8 cellular contexts compared by ENCODE assay signal in genomic region chr17:82494236-82495055, GRCh38. TPM values are rescaled to one million over a fixed set of nuclear protein-coding genes. Genes with fewer than 3 reads are reported as not detected.
DNase-seq lines count a peak whose midpoint lies in the region; ATAC-seq and TF ChIP-seq lines count a peak whose summit lies in the region.

No MANE protein-coding gene starts in this region.

- H3K27ac ChIP-seq in thyroid gland = peak overlapping the region; percentile 48 to 58 (median 56)

- peak; percentile 98 for DNase-seq in EH (ENCODE audit: low read depth)
- peak; percentile 89 to 97 for DNase-seq in HAP-1 (ENCODE audit: low spot score in 2 of 2)
- peak; percentile 93 for DNase-seq in NAMALWA (ENCODE audit: low spot score)
- peak; percentile 84 for DNase-seq in activated naive CD4-positive, alpha-beta T cell treated with anti-CD3 and anti-CD28 coated beads, Interleukin-2, amount 50 U/mL, for 16 hours
- DNase-seq in glomerular visceral epithelial cell (ENCODE audit: extremely low spot score) = peak; percentile 95
- peak; percentile 96 for DNase-seq in osteocyte (ENCODE audit: extremely low spot score, unreplicated experiment)
- peak; percentile 89 to 91 for DNase-seq in thyroid gland

- ATAC-seq in SK-N-SH treated with all-trans-retinoic acid at 6 μM for 48 hours = peak; percentile 89

- 9 to 14% methylated on average over 13 to 15 of the region's 17 CpGs for WGBS in thyroid gland, 2 donors

- intact Hi-C loops in thyroid gland (cut with DNase I) = loop anchor here (10.0 kb wide), 1 partner anchor 80 kb away; the partner anchor contains the start of genes HEXD and OGFOD3

- H3K27me3 Mint-ChIP-seq in osteocyte (ENCODE audit: unreplicated experiment) = no peaks in the 10 kb centered on the region

- no peaks in the 10 kb centered on the region for H3K36me3 ChIP-seq in HAP-1 (replicated peaks)
- H3K36me3 ChIP-seq in thyroid gland = no peaks in the 10 kb centered on the region

- H3K4me1 Mint-ChIP-seq in osteocyte (ENCODE audit: unreplicated experiment) = peaks cover 25% of the 10 kb centered on the region

- H3K9me3 ChIP-seq in HAP-1 (no peaks in the 10 kb centered on the region), thyroid gland (no peaks in the 10 kb centered on the region)

- peak overlapping the region; percentile 54 for H3K4me3 Mint-ChIP-seq in osteocyte (ENCODE audit: unreplicated experiment)

- no peaks in the 10 kb centered on the region for H3K27me3 ChIP-seq in HAP-1 (ENCODE audit: low read depth)
- H3K27me3 ChIP-seq in thyroid gland = no peaks in the 10 kb centered on the region

- no peak for TF ChIP-seq POLR2A in thyroid gland (IDR thresholded peaks at IDR 0.05)

- in situ Hi-C loops in HAP-1 (cut with MboI; ENCODE audit: low sequenced_read_pairs) = no loop called here

- H3K36me3 Mint-ChIP-seq in osteocyte (ENCODE audit: unreplicated experiment) = no peaks in the 10 kb centered on the region

- peak overlapping the region; percentile 28 for H3K4me3 ChIP-seq in HAP-1
- H3K4me3 ChIP-seq in thyroid gland (replicated peaks in 1 of 3) = no peak overlapping the region

- no peaks in the 10 kb centered on the region for H3K9me3 Mint-ChIP-seq in osteocyte (ENCODE audit: unreplicated experiment)

- peak overlapping the region; percentile 69 for H3K27ac Mint-ChIP-seq in osteocyte (ENCODE audit: unreplicated experiment)

- TF ChIP-seq CTCF in osteocyte (IDR thresholded peaks at IDR 0.05) (peak; percentile 88), thyroid gland (IDR thresholded peaks at IDR 0.05) (peak; percentile 45 to 93 (median 84))

- H3K4me1 ChIP-seq in HAP-1 = peaks cover 14% of the 10 kb centered on the region
- peaks cover 17 to 26% of the 10 kb centered on the region in 2 donors for H3K4me1 ChIP-seq in thyroid gland

TF ChIP-seq in SK-N-SH treated with all-trans-retinoic acid at 6 μM for 48 hours, 23 proteins besides CTCF, POLR2A, EP300 and RAD21:
- TF ChIP-seq TSHZ2 (CRISPR knock-in tag; IDR thresholded peaks at IDR 0.05) (peak; percentile 76; the same call in 1 of the 2 replicates), CREB5 (CRISPR knock-in tag; IDR thresholded peaks at IDR 0.05; ENCODE audit: low read depth) (0 out of 2 replicates have a peak, but pooled peaks have one; percentile 57), POU6F1 (CRISPR knock-in tag; IDR thresholded peaks at IDR 0.05; ENCODE audit: borderline replicate concordance, low read depth) (peak; percentile 74; the same call in 1 of the 2 replicates), RARB (CRISPR knock-in tag; IDR thresholded peaks at IDR 0.05) (0 out of 2 replicates have a peak, but pooled peaks have one; percentile 76), CSRNP3 (CRISPR knock-in tag; IDR thresholded peaks at IDR 0.05) (peak; percentile 88), ESRRG (CRISPR knock-in tag; IDR thresholded peaks at IDR 0.05) (peak; percentile 90), SNAI2 (CRISPR knock-in tag; IDR thresholded peaks at IDR 0.05) (no peak), ZNF8 (CRISPR knock-in tag; IDR thresholded peaks at IDR 0.05) (0 out of 2 replicates have a peak, but pooled peaks have one; percentile 3), PATZ1 (CRISPR knock-in tag; IDR thresholded peaks at IDR 0.05; ENCODE audit: borderline replicate concordance) (peak; percentile 71; the same call in 1 of the 2 replicates), OSR1 (CRISPR knock-in tag; IDR thresholded peaks at IDR 0.05) (no peak), ARNTL (CRISPR knock-in tag; IDR thresholded peaks at IDR 0.05; ENCODE audit: borderline replicate concordance, low read depth) (no peak), ZFP3 (CRISPR knock-in tag; IDR thresholded peaks at IDR 0.05) (0 out of 2 replicates have a peak, but pooled peaks have one; percentile 27), GLIS3 (CRISPR knock-in tag; IDR thresholded peaks at IDR 0.05) (0 out of 2 replicates have a peak, but pooled peaks have one; percentile 42), ISL1 (CRISPR knock-in tag; IDR thresholded peaks at IDR 0.05) (no peak)

RNA-seq across cellular contexts. Expression of gene FOXK2, which starts 25.1 kb away (rescaled TPM):
- total RNA-seq in osteocyte (59.9 and 65.1 TPM in 2 replicates), thyroid gland (10 to 100 TPM; 30.5 to 43.3 (median 38.8) TPM)

RNA-seq across cellular contexts. Expression of gene NARF, which starts 35.9 kb away (rescaled TPM):
- total RNA-seq in osteocyte = 65.7 and 72.8 TPM in 2 replicates
- total RNA-seq in thyroid gland = 10 to 100 TPM; 47.5 to 69.7 (median 48.7) TPM

RNA-seq across cellular contexts. Expression of gene CYBC1, which starts 43.9 kb away (rescaled TPM):
- total RNA-seq in osteocyte (69.8 and 78.7 TPM in 2 replicates), thyroid gland (10 to 100 TPM; 51.2 to 66.6 (median 53.6) TPM)
